12 cellular contexts compared by ENCODE assay signal in the genomic region with DNA sequence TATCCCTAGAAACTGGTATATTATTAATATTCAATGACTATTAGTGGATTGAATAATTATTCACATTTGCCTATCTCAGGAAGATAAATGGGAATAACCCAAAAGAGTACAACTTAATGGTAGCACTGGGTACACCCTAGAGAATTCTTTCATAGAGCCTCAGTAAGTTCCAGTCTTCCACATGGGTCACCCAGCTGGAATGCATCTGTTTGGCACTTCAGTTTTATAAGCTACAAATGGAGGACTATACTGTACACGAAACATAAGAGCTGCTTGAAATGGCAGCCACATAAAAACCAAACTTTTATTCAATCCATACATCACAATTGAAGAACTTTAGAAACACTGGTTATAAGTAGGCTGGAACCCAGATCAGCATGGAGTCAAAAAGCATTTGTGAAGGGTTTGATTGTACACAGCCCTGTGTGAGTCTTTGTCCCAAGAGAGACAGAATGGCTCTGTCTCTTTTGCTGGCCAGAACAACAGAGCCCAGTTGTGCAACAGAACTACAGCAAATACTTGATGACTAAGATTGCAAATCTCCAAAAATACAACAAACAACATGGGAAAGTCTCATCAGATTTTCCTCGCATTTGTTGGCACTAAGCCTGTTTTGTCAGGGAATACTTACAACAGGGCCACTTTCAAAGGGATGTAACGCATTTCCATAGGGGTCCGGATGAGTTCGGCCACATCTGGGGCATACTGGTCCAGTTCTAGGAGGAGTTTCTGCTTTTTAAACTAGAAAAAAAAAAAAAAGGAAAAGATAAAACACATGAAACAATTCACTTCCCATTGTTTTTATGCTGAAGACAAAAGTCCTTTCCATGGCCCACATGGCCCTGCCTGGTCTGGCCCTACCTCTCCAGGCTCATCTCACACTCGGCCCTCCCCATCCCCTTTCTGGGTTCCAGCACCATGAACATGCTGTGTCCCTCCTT. TPM values are rescaled to one million over a fixed set of nuclear protein-coding genes. Genes with fewer than 3 reads are reported as not detected.
DNase-seq lines count a peak whose midpoint lies in the region; ATAC-seq, FAIRE-seq and TF ChIP-seq lines count a peak whose summit lies in the region.
"Had no signal": no experiment of that assay in that cellular context is flagged by ENCODE, and none has a peak within 500 bp of the region (broad histone marks: within the 10 kb centered on the region; RNA-seq: fewer than 3 reads in every experiment).

No MANE protein-coding gene starts in this region.

- POLR2A ChIA-PET in AG04450 (lab: Yijun Ruan, JAX): no interaction called here

- CTCF ChIA-PET in AG04450 (lab: Charles Lee): no interaction called here

- H3K27me3 ChIP-seq in AG04450 (ENCODE audit: control insufficient read depth, insufficient read depth, low read length): no peaks in the 10 kb centered on the region

- H3K9me3 ChIP-seq in AG04450 (ENCODE audit: control insufficient read depth, insufficient read depth, low read length): no peaks in the 10 kb centered on the region

- no peak for ATAC-seq in HG03442 (IDR thresholded peaks at IDR 0.05; ENCODE audit: unreplicated experiment)
- ATAC-seq: HCT116 had no signal

- TF ChIP-seq CTCF in AG04450 (IDR thresholded peaks at IDR 0.05; ENCODE audit: low read depth, low read length) (no peak), foreskin fibroblast (IDR thresholded peaks at IDR 0.05; ENCODE audit: low read depth, low read length) (no peak)

- no peak for FAIRE-seq in GM19239 (lab: Jason Lieb, UNC)
- FAIRE-seq: HTR-8/SVneo had no signal

- peak overlapping the region; percentile 33 for H3K27ac ChIP-seq in AG04450 (ENCODE audit: low read depth, low read length)

- H3K4me3 ChIP-seq in AG04450 (ENCODE audit: low read depth, low read length): no peak overlapping the region
- no peak overlapping the region for H3K4me3 ChIP-seq in foreskin fibroblast (ENCODE audit: low read depth in 1 of 2, low read length in 2 of 2)
- H3K4me3 ChIP-seq: smooth muscle cell had no signal

- DNase-seq in AG04450 (ENCODE audit: low read depth, low spot score) (peak; percentile 52), amniotic epithelial cell (ENCODE audit: low read depth) (peak; percentile 89), foreskin fibroblast (peak; percentile 73 to 85), non-pigmented ciliary epithelial cell (ENCODE audit: low read depth) (peak; percentile 43), GM19239 (ENCODE audit: insufficient read length, low spot score) (no peak), NOMO-1 treated with dmso at 0.1 percent for 144 hours (lab: John Stamatoyannopoulos, UW; ENCODE audit: unreplicated experiment) (no peak)
- DNase-seq in activated effector memory CD4-positive, alpha-beta T cell treated with Interleukin-2 at 50 U/mL for 16 hours: no peak
- DNase-seq: NCI-H345 had no signal

RNA-seq across cellular contexts. Expression of gene PIGU, which starts 39.4 kb away (rescaled TPM):
- polyA plus RNA-seq in AG04450 (2011; rRNA removed): 42.2 and 54.8 TPM in 2 replicates
- polyA minus RNA-seq in AG04450 (2011; rRNA and poly(A)+ RNA removed): 32.6 and 34.4 TPM in 2 replicates

Comparison
In these comparisons a context has a peak if more than half of its experiments do, and no peak if none do; other contexts are left out.
1. DNase-seq: peak in AG04450 (single experiment), amniotic epithelial cell (single experiment), foreskin fibroblast (2 of 2) and non-pigmented ciliary epithelial cell (single experiment); none in GM19239 (single experiment), NOMO-1 treated with dmso at 0.1 percent for 144 hours (single experiment) and activated effector memory CD4-positive, alpha-beta T cell treated with Interleukin-2 at 50 U/mL for 16 hours (single experiment).